ENCODE assay signal across 8 cellular contexts in the genomic region with DNA sequence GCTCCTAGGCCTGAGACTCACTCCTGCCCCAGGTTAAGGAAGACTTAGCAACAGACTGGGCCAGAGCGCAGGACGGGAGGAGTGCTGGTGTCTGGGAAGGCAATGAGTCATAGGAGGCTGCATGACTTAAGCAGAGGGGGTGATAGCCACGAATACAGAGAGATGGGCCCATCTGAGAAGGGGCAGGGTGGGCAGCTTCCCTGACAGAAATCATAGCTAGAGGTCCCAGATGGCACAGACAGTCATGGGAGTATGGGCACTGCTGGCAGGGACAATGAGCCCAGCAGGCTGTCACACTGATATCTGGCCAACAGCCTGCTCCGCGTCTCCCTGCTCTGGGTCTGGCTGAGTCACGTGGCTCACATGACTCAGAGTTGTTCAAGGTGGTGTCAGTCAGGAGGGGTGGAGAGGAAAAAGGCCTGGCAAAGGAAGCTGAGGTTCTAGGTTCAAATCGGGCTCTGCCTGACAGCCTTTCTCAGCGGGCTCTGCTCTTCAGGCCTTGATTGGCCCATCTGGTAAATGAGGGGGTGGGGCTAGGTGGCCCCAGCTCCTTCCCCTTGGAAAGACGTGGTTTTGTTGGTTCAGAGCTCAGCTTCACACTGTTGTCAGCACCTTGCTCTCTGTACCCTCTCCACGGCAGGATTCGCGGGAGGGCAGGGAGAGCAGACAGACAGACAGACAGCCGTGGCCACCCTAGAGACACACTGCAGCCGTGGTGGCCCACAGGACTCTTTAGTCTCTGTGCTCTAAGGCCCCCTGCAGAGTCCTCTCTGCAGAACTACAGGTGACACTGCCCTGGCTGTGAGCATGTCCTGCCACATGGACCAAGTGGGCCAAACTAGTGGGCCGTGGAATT. TPM values are rescaled to one million over a fixed set of nuclear protein-coding genes. Genes with fewer than 3 reads are reported as not detected.
DNase-seq lines count a peak whose midpoint lies in the region; ATAC-seq and TF ChIP-seq lines count a peak whose summit lies in the region.

No MANE protein-coding gene starts in this region.

- H3K36me3 ChIP-seq in tibial artery, result peaks cover 49 to 65% (median 63%) of the 10 kb centered on the region in 3 donors

- H3K27ac Mint-ChIP-seq in endothelial cell (ENCODE audit: unreplicated experiment), result no peak overlapping the region
- no peak overlapping the region for H3K27ac Mint-ChIP-seq in effector memory CD8-positive, alpha-beta T cell

- peaks cover 0 to 97% (median 38%) of the 10 kb centered on the region in 4 donors for H3K4me1 ChIP-seq in tibial artery

- peaks cover 2% of the 10 kb centered on the region for H3K4me1 Mint-ChIP-seq in endothelial cell (ENCODE audit: unreplicated experiment)
- no peaks in the 10 kb centered on the region for H3K4me1 Mint-ChIP-seq in effector memory CD8-positive, alpha-beta T cell (ENCODE audit: low read depth in 2 of 2)

- peak; percentile 88 for DNase-seq in DMS53 (lab: John Stamatoyannopoulos, UW)
- DNase-seq in NCI-H460 (ENCODE audit: extremely low read depth, low read depth), result peak; percentile 63
- peak; percentile 46 to 89 for DNase-seq in cerebellar nuclear complex (lab: John Stamatoyannopoulos, UW)
- no peak for DNase-seq in left lobe of liver (ENCODE audit: low spot score)
- peak; percentile 86 to 92 for DNase-seq in tibial artery
- DNase-seq in endothelial cell (ENCODE audit: low spot score), result no peak
- no peak for DNase-seq in NCI-H748 treated with DMSO at 0.1 percent for 48 hours (lab: John Stamatoyannopoulos, UW)
- DNase-seq in effector memory CD8-positive, alpha-beta T cell, result no peak

- peak overlapping the region in 1 of 2 donors; percentile 23 for H3K4me3 ChIP-seq in tibial artery

- H3K9me3 Mint-ChIP-seq in endothelial cell (ENCODE audit: unreplicated experiment), result no peaks in the 10 kb centered on the region
- no peaks in the 10 kb centered on the region for H3K9me3 Mint-ChIP-seq in effector memory CD8-positive, alpha-beta T cell

- TF ChIP-seq CTCF in tibial artery (IDR thresholded peaks at IDR 0.05) (no peak), endothelial cell (IDR thresholded peaks at IDR 0.05; ENCODE audit: unreplicated experiment) (no peak)

- H3K36me3 Mint-ChIP-seq in endothelial cell (ENCODE audit: low read depth, unreplicated experiment), result peaks cover 7% of the 10 kb centered on the region
- H3K36me3 Mint-ChIP-seq in effector memory CD8-positive, alpha-beta T cell (ENCODE audit: insufficient read depth), result no peaks in the 10 kb centered on the region

- intact Hi-C loops in tibial artery (cut with DNase I; ENCODE audit: low total_unique reads), result no loop called here

- H3K27ac ChIP-seq in tibial artery, result peak overlapping the region; percentile 71 to 91

- H3K27me3 ChIP-seq in tibial artery, result no peaks in the 10 kb centered on the region

- peaks cover 9% of the 10 kb centered on the region for H3K27me3 Mint-ChIP-seq in endothelial cell (ENCODE audit: unreplicated experiment)
- H3K27me3 Mint-ChIP-seq in effector memory CD8-positive, alpha-beta T cell, result peaks cover 0 to 25% of the 10 kb centered on the region in 2 donors

- ATAC-seq in left lobe of liver, result peak; percentile 48
- ATAC-seq in effector memory CD8-positive, alpha-beta T cell (replicated peaks), result no peak

- H3K9me3 ChIP-seq in tibial artery, result no peaks in the 10 kb centered on the region

- no peak overlapping the region for H3K4me3 Mint-ChIP-seq in endothelial cell (ENCODE audit: unreplicated experiment)
- H3K4me3 Mint-ChIP-seq in effector memory CD8-positive, alpha-beta T cell, result no peak overlapping the region

RNA-seq across cellular contexts. Expression of a gene that starts 47.8 kb away (rescaled TPM):
- total RNA-seq in NCI-H460 (2014; rRNA removed; shearing (Covaris generic)), result not detected in 2 replicates
- polyA plus RNA-seq in NCI-H460 (2014; cell fraction: nucleus; rRNA removed), result not detected in 2 replicates
- total RNA-seq in left lobe of liver, result not detected
- total RNA-seq in endothelial cell (ENCODE audit: unreplicated experiment), result not detected

Comparison
In these comparisons a context has a peak if more than half of its experiments do, and no peak if none do; other contexts are left out.
1. DNase-seq: peak in DMS53 (single experiment), NCI-H460 (single experiment), cerebellar nuclear complex (2 of 2) and tibial artery (2 of 2); none in left lobe of liver (single experiment), endothelial cell (single experiment), NCI-H748 treated with DMSO at 0.1 percent for 48 hours (single experiment) and effector memory CD8-positive, alpha-beta T cell (0 of 3).